In the genomic region with DNA sequence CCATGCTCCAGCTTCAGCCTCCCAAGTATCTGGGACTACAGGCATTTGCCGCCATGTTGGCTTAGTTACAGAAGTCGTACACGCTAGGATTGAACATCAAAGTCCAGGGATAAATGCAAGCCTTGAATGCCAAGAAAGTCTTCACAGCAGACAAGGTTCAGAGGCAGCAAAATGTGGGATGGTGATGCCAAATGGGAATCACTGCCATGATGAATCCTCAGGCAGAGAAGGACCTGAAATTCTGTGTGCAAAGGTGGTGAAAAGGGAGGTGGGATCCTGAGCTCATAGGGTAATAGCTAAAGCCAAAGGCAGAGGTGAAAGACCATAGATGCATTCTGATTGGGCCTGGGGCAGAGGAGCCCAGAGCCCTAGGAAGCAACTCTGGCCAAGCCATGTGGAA, we compare ENCODE assay signal across 7 cellular contexts.
"Had no signal": no experiment of that assay in that cellular context is flagged by ENCODE, and none has a peak within 500 bp of the region (broad histone marks: within the 10 kb centered on the region; RNA-seq: fewer than 3 reads in every experiment).

No MANE protein-coding gene starts in this region.

- H3K9me3 Mint-ChIP-seq: IgD-negative memory B cell had no signal

- DNase-seq: IMR-90, KBM-7, KG1 had no signal

- ATAC-seq: HepG2, K562 had no signal

- H3K4me3 ChIP-seq: K562 had no signal

- H3K4me3 Mint-ChIP-seq: IgD-negative memory B cell had no signal

- H3K27ac ChIP-seq: HL-60 had no signal
